In genomic region chr11:11521306-11522002, GRCh38 we compare ENCODE assay signal across 21 cellular contexts.
DNase-seq lines count a peak whose midpoint lies in the region; TF ChIP-seq lines count a peak whose summit lies in the region.
"Had no signal": no experiment of that assay in that cellular context is flagged by ENCODE, and none has a peak within 500 bp of the region (broad histone marks: within the 10 kb centered on the region; RNA-seq: fewer than 3 reads in every experiment).

No MANE protein-coding gene starts in this region.

- no peak overlapping the region for H4K8ac ChIP-seq in mesendoderm (ENCODE audit: low read depth, low read length)

- no peaks in the 10 kb centered on the region for H3K9me3 ChIP-seq in skeletal muscle tissue (ENCODE audit: control insufficient read depth in 3 of 3, low read length in 3 of 3)
- H3K9me3 ChIP-seq: uterus had no signal

- no peak for DNase-seq in activated naive CD4-positive, alpha-beta T cell (lab: John Stamatoyannopoulos, UW)
- DNase-seq in HT1080 (ENCODE audit: low read depth): peak; percentile 17
- DNase-seq in endothelial cell (ENCODE audit: low spot score): no peak
- no peak for DNase-seq in mesendoderm
- DNase-seq in effector CD4-positive, alpha-beta T cell: no peak
- DNase-seq: activated gamma-delta T cell treated with Interleukin-2 at 50 U/mL for 16 hours; aorta; EL; glutamatergic neuron; HCEC 1CT; Karpas-422; naive B cell; NCI-H526; SIG-M5; stimulated activated CD4-positive, alpha-beta T cell treated with anti-CD3 and anti-CD28 coated beads, Interleukin-4, amount 100 ng/mL, for 24 hours; stimulated activated naive CD4-positive, alpha-beta T cell; uterus had no signal

- H3K4me2 ChIP-seq in mesendoderm (ENCODE audit: low read length): no peak overlapping the region
- H3K4me2 ChIP-seq: smooth muscle cell had no signal

- H3K27me3 Mint-ChIP-seq in activated naive CD4-positive, alpha-beta T cell treated with anti-CD3 and anti-CD28 coated beads, Interleukin-2, amount 50 U/mL, for 24 hours: peaks cover 5% of the 10 kb centered on the region
- H3K27me3 Mint-ChIP-seq in endothelial cell (ENCODE audit: unreplicated experiment): peaks cover 4% of the 10 kb centered on the region

- no peak overlapping the region for H3K23ac ChIP-seq in mesendoderm (ENCODE audit: low read length)

- H3K79me1 ChIP-seq in mesendoderm (ENCODE audit: low read length): no peaks in the 10 kb centered on the region

- H3K36me3 Mint-ChIP-seq in activated naive CD4-positive, alpha-beta T cell treated with anti-CD3 and anti-CD28 coated beads, Interleukin-2, amount 50 U/mL, for 24 hours: no peaks in the 10 kb centered on the region
- peaks cover 12% of the 10 kb centered on the region for H3K36me3 Mint-ChIP-seq in endothelial cell (ENCODE audit: low read depth, unreplicated experiment)
- H3K36me3 Mint-ChIP-seq: CD14-positive monocyte, naive B cell had no signal

- no peak overlapping the region for H2BK5ac ChIP-seq in mesendoderm (ENCODE audit: low read length)

- H3K36me3 ChIP-seq in skeletal muscle tissue (ENCODE audit: control insufficient read depth in 3 of 3, insufficient read depth in 3 of 3, low read length in 3 of 3) (no peaks in the 10 kb centered on the region), mesendoderm (ENCODE audit: control insufficient read depth, insufficient read depth, low read length) (no peaks in the 10 kb centered on the region)
- H3K36me3 ChIP-seq: uterus had no signal

- no peak overlapping the region for H3K4me3 Mint-ChIP-seq in activated naive CD4-positive, alpha-beta T cell treated with anti-CD3 and anti-CD28 coated beads, Interleukin-2, amount 50 U/mL, for 24 hours
- H3K4me3 Mint-ChIP-seq in endothelial cell (ENCODE audit: unreplicated experiment): no peak overlapping the region
- H3K4me3 Mint-ChIP-seq: CD14-positive monocyte, naive B cell had no signal

- H3K4me1 ChIP-seq in skeletal muscle tissue (ENCODE audit: control insufficient read depth in 3 of 3, insufficient read depth in 3 of 3, low read length in 3 of 3) (peaks cover 20 to 35% (median 28%) of the 10 kb centered on the region in 3 donors), mesendoderm (ENCODE audit: control insufficient read depth, low read depth, low read length) (no peaks in the 10 kb centered on the region)
- H3K4me1 ChIP-seq: uterus had no signal

- H3K18ac ChIP-seq in mesendoderm (ENCODE audit: low read length): no peak overlapping the region

- no peaks in the 10 kb centered on the region for H3K79me2 ChIP-seq in mesendoderm (ENCODE audit: control insufficient read depth, insufficient read depth, low read length)

- H3K56ac ChIP-seq in mesendoderm (ENCODE audit: low read length): no peak overlapping the region

- H2AK5ac ChIP-seq in mesendoderm (ENCODE audit: low read length): no peak overlapping the region

- H3K27ac ChIP-seq in skeletal muscle tissue (ENCODE audit: low read depth, low read length): peak overlapping the region; percentile 54
- H3K27ac ChIP-seq in mesendoderm (ENCODE audit: low read depth, low read length): no peak overlapping the region
- H3K27ac ChIP-seq: uterus had no signal

- peak overlapping the region; percentile 4 for H3K27ac Mint-ChIP-seq in activated naive CD4-positive, alpha-beta T cell treated with anti-CD3 and anti-CD28 coated beads, Interleukin-2, amount 50 U/mL, for 24 hours
- peak overlapping the region; percentile 53 for H3K27ac Mint-ChIP-seq in endothelial cell (ENCODE audit: unreplicated experiment)

- peak overlapping the region; percentile 0 to 33 (median 21) for H3K9ac ChIP-seq in skeletal muscle tissue (ENCODE audit: low read depth in 1 of 3, low read length in 3 of 3)
- no peak overlapping the region for H3K9ac ChIP-seq in mesendoderm (ENCODE audit: low read length)

- no peaks in the 10 kb centered on the region for H3K9me3 Mint-ChIP-seq in activated naive CD4-positive, alpha-beta T cell treated with anti-CD3 and anti-CD28 coated beads, Interleukin-2, amount 50 U/mL, for 24 hours
- no peaks in the 10 kb centered on the region for H3K9me3 Mint-ChIP-seq in endothelial cell (ENCODE audit: unreplicated experiment)

- H3K4me3 ChIP-seq in skeletal muscle tissue (ENCODE audit: low read length in 3 of 3) (peak overlapping the region in 1 of 3 donors; percentile 46), mesendoderm (ENCODE audit: low read length) (no peak overlapping the region)
- H3K4me3 ChIP-seq: smooth muscle cell, uterus had no signal

- no peak overlapping the region for H4K5ac ChIP-seq in mesendoderm (ENCODE audit: low read length)

- H2BK15ac ChIP-seq in mesendoderm (replicated peaks; ENCODE audit: low read depth): no peak overlapping the region

- H2BK120ac ChIP-seq in mesendoderm (ENCODE audit: low read depth, low read length): no peak overlapping the region

- no peak overlapping the region for H3K4ac ChIP-seq in mesendoderm (ENCODE audit: low read depth, low read length)

- H3K4me1 Mint-ChIP-seq in activated naive CD4-positive, alpha-beta T cell treated with anti-CD3 and anti-CD28 coated beads, Interleukin-2, amount 50 U/mL, for 24 hours: no peaks in the 10 kb centered on the region
- peaks cover 79% of the 10 kb centered on the region for H3K4me1 Mint-ChIP-seq in endothelial cell (ENCODE audit: unreplicated experiment)
- H3K4me1 Mint-ChIP-seq: CD14-positive monocyte, naive B cell had no signal

- no peak for TF ChIP-seq CTCF in endothelial cell (IDR thresholded peaks at IDR 0.05; ENCODE audit: unreplicated experiment)

- no CpG with 5 or more reads among the region's 13 CpGs for WGBS in mesendoderm (ENCODE audit: extremely low coverage, insufficient coverage, low lambda C conversion rate)

- H3K27me3 ChIP-seq in skeletal muscle tissue (ENCODE audit: control insufficient read depth in 3 of 3, insufficient read depth in 3 of 3, low read length in 3 of 3): no peaks in the 10 kb centered on the region
- no peaks in the 10 kb centered on the region for H3K27me3 ChIP-seq in mesendoderm (ENCODE audit: insufficient read depth, low read length, poor library complexity)
- H3K27me3 ChIP-seq: uterus had no signal
